In the genomic region with DNA sequence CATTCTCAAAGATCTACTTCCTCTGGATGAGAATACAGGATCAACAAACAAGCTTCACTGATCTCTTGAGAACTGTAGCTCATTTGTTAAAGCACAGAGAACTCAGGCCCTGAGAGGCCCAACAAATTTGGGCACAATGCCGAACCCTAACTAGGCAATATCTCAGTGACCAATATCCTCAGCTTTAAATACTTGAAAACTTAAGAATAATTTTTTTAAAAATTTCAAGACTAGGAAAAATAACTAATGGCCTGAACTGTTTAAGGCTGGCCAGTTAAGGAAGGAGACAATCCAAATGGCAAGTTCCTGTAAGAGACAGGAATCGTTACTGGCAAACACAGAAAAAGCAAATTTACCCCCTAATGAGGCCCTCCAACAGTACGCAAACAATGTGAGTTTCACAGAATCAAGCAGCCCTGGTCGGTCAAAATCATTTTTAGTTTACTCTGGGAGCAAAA, we compare ENCODE assay signal across 10 cellular contexts. TPM values are rescaled to one million over a fixed set of nuclear protein-coding genes. Genes with fewer than 3 reads are reported as not detected.
A peak's percentile ranks its signal among the peaks of the same experiment; 100 is the strongest.
DNase-seq lines count a peak whose midpoint lies in the region; ATAC-seq and TF ChIP-seq lines count a peak whose summit lies in the region.
"Had no signal": no experiment of that assay in that cellular context is flagged by ENCODE, and none has a peak within 500 bp of the region (broad histone marks: within the 10 kb centered on the region; RNA-seq: fewer than 3 reads in every experiment).

No MANE protein-coding gene starts in this region.

- H3K9me3 ChIP-seq in upper lobe of left lung: no peaks in the 10 kb centered on the region

- H3K27ac Mint-ChIP-seq in mesothelial cell of epicardium: peak overlapping the region; percentile 98
- H3K27ac Mint-ChIP-seq in activated naive CD4-positive, alpha-beta T cell treated with anti-CD3 and anti-CD28 coated beads, Interleukin-2, amount 10 ng/mL, durations not matched to agents 7 days and 5 days: no peak overlapping the region
- H3K27ac Mint-ChIP-seq: B cell had no signal

- no peaks in the 10 kb centered on the region for H3K27me3 ChIP-seq in upper lobe of left lung

- no peak for TF ChIP-seq CTCF in mesothelial cell of epicardium (IDR thresholded peaks at IDR 0.05; ENCODE audit: unreplicated experiment)
- no peak for TF ChIP-seq CTCF in upper lobe of left lung (IDR thresholded peaks at IDR 0.05)

- ATAC-seq in upper lobe of left lung (ENCODE audit: low FRiP score in 2 of 2): peak in 1 of 2 donors; percentile 54
- no peak for ATAC-seq in GM19395 (IDR thresholded peaks at IDR 0.05; ENCODE audit: unreplicated experiment)

- H3K27me3 Mint-ChIP-seq in mesothelial cell of epicardium (ENCODE audit: low read depth): no peaks in the 10 kb centered on the region
- no peaks in the 10 kb centered on the region for H3K27me3 Mint-ChIP-seq in activated naive CD4-positive, alpha-beta T cell treated with anti-CD3 and anti-CD28 coated beads, Interleukin-2, amount 10 ng/mL, durations not matched to agents 7 days and 5 days
- H3K27me3 Mint-ChIP-seq: B cell had no signal

- H3K4me3 ChIP-seq in upper lobe of left lung: peak overlapping the region in 2 of 4 donors; percentile 3 to 33

- peak overlapping the region; percentile 49 for H3K4me3 Mint-ChIP-seq in mesothelial cell of epicardium
- H3K4me3 Mint-ChIP-seq in activated naive CD4-positive, alpha-beta T cell treated with anti-CD3 and anti-CD28 coated beads, Interleukin-2, amount 10 ng/mL, durations not matched to agents 7 days and 5 days: no peak overlapping the region
- H3K4me3 Mint-ChIP-seq: B cell had no signal

- H3K4me1 ChIP-seq in upper lobe of left lung: peaks cover 21 to 37% (median 33%) of the 10 kb centered on the region in 4 donors

- TF ChIP-seq EP300 in upper lobe of left lung (IDR thresholded peaks at IDR 0.05): no peak

- DNase-seq in NCI-H82 (lab: John Stamatoyannopoulos, UW) (peak; percentile 14), NCI-H82 treated with DMSO at 0.1 percent for 48 hours (lab: John Stamatoyannopoulos, UW; ENCODE audit: unreplicated experiment) (no peak), epidermal melanocyte (ENCODE audit: insufficient read length, low spot score) (peak; percentile 30), mesothelial cell of epicardium (ENCODE audit: low spot score in 2 of 2, unreplicated experiment in 2 of 2) (no peak), upper lobe of left lung (no peak), NCI-H524 (lab: John Stamatoyannopoulos, UW) (no peak)
- DNase-seq in activated naive CD4-positive, alpha-beta T cell treated with anti-CD3 and anti-CD28 coated beads, Interleukin-2, amount 10 ng/mL, durations not matched to agents 7 days and 5 days: no peak
- DNase-seq: NCI-H1436 treated with DMSO at 0.1 percent for 48 hours had no signal

- CTCF ChIA-PET in activated naive CD4-positive, alpha-beta T cell treated with anti-CD3 and anti-CD28 coated beads, Interleukin-2, amount 10 ng/mL, durations not matched to agents 7 days and 5 days (lab: Charles Lee): no interaction called here

- H3K9me3 Mint-ChIP-seq in mesothelial cell of epicardium: peaks cover 4% of the 10 kb centered on the region
- H3K9me3 Mint-ChIP-seq in activated naive CD4-positive, alpha-beta T cell treated with anti-CD3 and anti-CD28 coated beads, Interleukin-2, amount 10 ng/mL, durations not matched to agents 7 days and 5 days: no peaks in the 10 kb centered on the region

- H3K4me1 Mint-ChIP-seq in mesothelial cell of epicardium: peaks cover 34% of the 10 kb centered on the region
- H3K4me1 Mint-ChIP-seq in activated naive CD4-positive, alpha-beta T cell treated with anti-CD3 and anti-CD28 coated beads, Interleukin-2, amount 10 ng/mL, durations not matched to agents 7 days and 5 days: no peaks in the 10 kb centered on the region

- 18 to 26% methylated on average over 4 of the region's 4 CpGs for WGBS in upper lobe of left lung, 2 donors

- no peak for TF ChIP-seq POLR2A in upper lobe of left lung (IDR thresholded peaks at IDR 0.05)

- peaks cover 24% of the 10 kb centered on the region for H3K36me3 Mint-ChIP-seq in mesothelial cell of epicardium
- peaks cover 31% of the 10 kb centered on the region for H3K36me3 Mint-ChIP-seq in activated naive CD4-positive, alpha-beta T cell treated with anti-CD3 and anti-CD28 coated beads, Interleukin-2, amount 10 ng/mL, durations not matched to agents 7 days and 5 days

- H3K36me3 ChIP-seq in upper lobe of left lung: peaks cover 0 to 17% (median 2%) of the 10 kb centered on the region in 4 donors

- H3K27ac ChIP-seq in upper lobe of left lung: peak overlapping the region; percentile 36 to 84 (median 74)

RNA-seq across cellular contexts. Expression of a gene that starts 39.7 kb away (rescaled TPM):
- total RNA-seq in mesothelial cell of epicardium (77.7 to 84.3 TPM (median 81.2 TPM) in 3 replicates), upper lobe of left lung (100 to 1,000 TPM in 2 of 6 donors, 10 to 100 TPM in 4; 47.4 to 122 (median 85.1) TPM)

Comparison
In these comparisons a context has a peak if more than half of its experiments do, and no peak if none do; other contexts are left out.
1. DNase-seq: peak in NCI-H82 (single experiment) and epidermal melanocyte (single experiment); none in NCI-H82 treated with DMSO at 0.1 percent for 48 hours (single experiment), mesothelial cell of epicardium (0 of 2), upper lobe of left lung (0 of 2), activated naive CD4-positive, alpha-beta T cell treated with anti-CD3 and anti-CD28 coated beads, Interleukin-2, amount 10 ng/mL, durations not matched to agents 7 days and 5 days (single experiment) and NCI-H524 (0 of 2).